ENCODE assay signal across 29 cellular contexts in the genomic region with DNA sequence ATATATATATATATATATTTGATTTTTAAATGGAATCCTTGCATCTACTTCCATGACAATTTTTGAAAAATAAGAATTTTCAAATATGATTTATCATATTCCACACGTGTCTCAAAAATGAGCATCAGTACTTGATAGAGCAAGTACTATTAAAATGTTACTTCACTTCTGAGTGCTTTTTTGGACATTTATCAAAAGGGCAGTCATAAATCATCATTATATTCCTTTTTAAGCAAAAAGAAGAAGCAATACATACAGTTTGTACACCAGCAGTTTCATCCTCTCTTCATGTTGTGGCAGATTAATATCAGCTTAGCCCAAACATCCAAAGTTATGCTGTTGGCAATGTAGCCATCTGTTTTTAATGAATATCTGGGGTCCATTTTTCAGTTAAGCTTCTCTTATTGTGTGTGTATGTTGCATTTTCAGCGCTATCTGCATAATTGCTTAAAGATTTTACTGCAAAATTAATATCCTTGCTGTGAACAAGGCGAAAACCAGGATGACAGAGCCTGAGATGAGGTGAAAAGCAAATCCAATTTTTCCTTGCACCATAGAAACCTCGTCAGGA.
"Had no signal": no experiment of that assay in that cellular context is flagged by ENCODE, and none has a peak within 500 bp of the region (broad histone marks: within the 10 kb centered on the region; RNA-seq: fewer than 3 reads in every experiment).

No MANE protein-coding gene starts in this region.

- H3K27ac Mint-ChIP-seq: activated CD4-positive, alpha-beta memory T cell treated with anti-CD3 and anti-CD28 coated beads, Interleukin-2, amount 10 ng/mL, durations not matched to agents 7 days and 5 days; activated CD8-positive, alpha-beta memory T cell treated with anti-CD3 and anti-CD28 coated beads, Interleukin-2, amount 10 ng/mL, durations not matched to agents 7 days and 5 days; activated naive CD8-positive, alpha-beta T cell treated with anti-CD3 and anti-CD28 coated beads, Interleukin-2, amount 10 ng/mL, durations not matched to agents 7 days and 5 days; activated T-cell treated with anti-CD3 and anti-CD28 coated beads, Interleukin-2, amount 50 U/mL, for 72 hours; activated T-helper 17 cell treated with anti-CD3 and anti-CD28 coated beads, Interleukin-2, amount 50 U/mL, for 72 hours had no signal

- DNase-seq: activated CD4-positive, alpha-beta memory T cell treated with anti-CD3 and anti-CD28 coated beads, Interleukin-2, amount 10 ng/mL, durations not matched to agents 7 days and 5 days; activated CD4-positive, alpha-beta T cell treated with anti-CD3 and anti-CD28 coated beads for 1 hour; activated CD4-positive, alpha-beta T cell treated with anti-CD3 and anti-CD28 coated beads for 48 hours; activated CD4-positive, CD25-positive, alpha-beta regulatory T cell; activated CD8-positive, alpha-beta memory T cell treated with anti-CD3 and anti-CD28 coated beads for 24 hours; activated CD8-positive, alpha-beta memory T cell treated with anti-CD3 and anti-CD28 coated beads, Interleukin-2, amount 10 ng/mL, durations not matched to agents 7 days and 5 days; activated CD8-positive, alpha-beta memory T cell treated with anti-CD3 and anti-CD28 coated beads, Interleukin-2, amount 50 U/mL, for 48 hours; activated effector memory CD4-positive, alpha-beta T cell treated with anti-CD3 and anti-CD28 coated beads, Interleukin-2, amount 50 U/mL, for 16 hours; activated naive CD4-positive, alpha-beta T cell; activated naive CD4-positive, alpha-beta T cell treated with anti-CD3 and anti-CD28 coated beads, Interleukin-2, amount 50 U/mL, for 16 hours; activated naive CD8-positive, alpha-beta T cell treated with anti-CD3 and anti-CD28 coated beads, Interleukin-2, amount 10 ng/mL, durations not matched to agents 7 days and 5 days; activated T-cell treated with anti-CD3 and anti-CD28 coated beads, Interleukin-2, amount 50 U/mL, for 72 hours; amygdala; caudate nucleus; NCI-H1105; NCI-H1417 treated with DMSO at 0.1 percent for 48 hours; NCI-H1930; NCI-H345; NCI-H526 treated with DMSO at 0.1 percent for 48 hours; NCI-H774; Peyer's patch; RPMI8226; SHP77 treated with DMSO at 0.1 percent for 48 hours; T1000; WERI-Rb-1 had no signal

- H3K4me3 ChIP-seq: ascending aorta, breast epithelium, Peyer's patch, SJSA1 had no signal

- H3K4me1 ChIP-seq: ascending aorta, breast epithelium, Peyer's patch, SJSA1 had no signal

- H3K27ac ChIP-seq: ascending aorta, breast epithelium, Peyer's patch, SJSA1, WERI-Rb-1 had no signal

- H3K9me3 Mint-ChIP-seq: activated CD4-positive, alpha-beta memory T cell treated with anti-CD3 and anti-CD28 coated beads, Interleukin-2, amount 10 ng/mL, durations not matched to agents 7 days and 5 days; activated naive CD8-positive, alpha-beta T cell treated with anti-CD3 and anti-CD28 coated beads, Interleukin-2, amount 10 ng/mL, durations not matched to agents 7 days and 5 days; activated T-helper 17 cell treated with anti-CD3 and anti-CD28 coated beads, Interleukin-2, amount 50 U/mL, for 72 hours had no signal

- H3K27me3 ChIP-seq: ascending aorta, breast epithelium, Peyer's patch, SJSA1 had no signal

- H3K4me3 Mint-ChIP-seq: activated CD4-positive, alpha-beta memory T cell treated with anti-CD3 and anti-CD28 coated beads, Interleukin-2, amount 10 ng/mL, durations not matched to agents 7 days and 5 days; activated CD8-positive, alpha-beta memory T cell treated with anti-CD3 and anti-CD28 coated beads, Interleukin-2, amount 10 ng/mL, durations not matched to agents 7 days and 5 days; activated naive CD8-positive, alpha-beta T cell treated with anti-CD3 and anti-CD28 coated beads, Interleukin-2, amount 10 ng/mL, durations not matched to agents 7 days and 5 days; activated T-cell treated with anti-CD3 and anti-CD28 coated beads, Interleukin-2, amount 50 U/mL, for 72 hours; activated T-helper 17 cell treated with anti-CD3 and anti-CD28 coated beads, Interleukin-2, amount 50 U/mL, for 72 hours had no signal

- H3K36me3 ChIP-seq: ascending aorta, breast epithelium, Peyer's patch, SJSA1, WERI-Rb-1 had no signal

- H3K36me3 Mint-ChIP-seq: activated CD8-positive, alpha-beta memory T cell treated with anti-CD3 and anti-CD28 coated beads, Interleukin-2, amount 10 ng/mL, durations not matched to agents 7 days and 5 days; activated naive CD8-positive, alpha-beta T cell treated with anti-CD3 and anti-CD28 coated beads, Interleukin-2, amount 10 ng/mL, durations not matched to agents 7 days and 5 days had no signal

- H3K4me1 Mint-ChIP-seq: activated CD4-positive, alpha-beta memory T cell treated with anti-CD3 and anti-CD28 coated beads, Interleukin-2, amount 10 ng/mL, durations not matched to agents 7 days and 5 days; activated CD8-positive, alpha-beta memory T cell treated with anti-CD3 and anti-CD28 coated beads, Interleukin-2, amount 10 ng/mL, durations not matched to agents 7 days and 5 days; activated naive CD8-positive, alpha-beta T cell treated with anti-CD3 and anti-CD28 coated beads, Interleukin-2, amount 10 ng/mL, durations not matched to agents 7 days and 5 days; activated T-helper 17 cell treated with anti-CD3 and anti-CD28 coated beads, Interleukin-2, amount 50 U/mL, for 72 hours had no signal

- H3K27me3 Mint-ChIP-seq: activated CD4-positive, alpha-beta memory T cell treated with anti-CD3 and anti-CD28 coated beads, Interleukin-2, amount 10 ng/mL, durations not matched to agents 7 days and 5 days; activated CD8-positive, alpha-beta memory T cell treated with anti-CD3 and anti-CD28 coated beads, Interleukin-2, amount 10 ng/mL, durations not matched to agents 7 days and 5 days; activated naive CD8-positive, alpha-beta T cell treated with anti-CD3 and anti-CD28 coated beads, Interleukin-2, amount 10 ng/mL, durations not matched to agents 7 days and 5 days; activated T-helper 17 cell treated with anti-CD3 and anti-CD28 coated beads, Interleukin-2, amount 50 U/mL, for 72 hours had no signal

- ATAC-seq: activated CD8-positive, alpha-beta memory T cell treated with anti-CD3 and anti-CD28 coated beads, Interleukin-2, amount 10 ng/mL, durations not matched to agents 7 days and 5 days; activated T-cell treated with anti-CD3 and anti-CD28 coated beads, Interleukin-2, amount 50 U/mL, for 72 hours; activated T-helper 17 cell treated with anti-CD3 and anti-CD28 coated beads, Interleukin-2, amount 50 U/mL, for 72 hours had no signal

- H3K9me3 ChIP-seq: ascending aorta, breast epithelium, Peyer's patch, SJSA1 had no signal
